ENCODE assay signal across 13 cellular contexts in the genomic region with DNA sequence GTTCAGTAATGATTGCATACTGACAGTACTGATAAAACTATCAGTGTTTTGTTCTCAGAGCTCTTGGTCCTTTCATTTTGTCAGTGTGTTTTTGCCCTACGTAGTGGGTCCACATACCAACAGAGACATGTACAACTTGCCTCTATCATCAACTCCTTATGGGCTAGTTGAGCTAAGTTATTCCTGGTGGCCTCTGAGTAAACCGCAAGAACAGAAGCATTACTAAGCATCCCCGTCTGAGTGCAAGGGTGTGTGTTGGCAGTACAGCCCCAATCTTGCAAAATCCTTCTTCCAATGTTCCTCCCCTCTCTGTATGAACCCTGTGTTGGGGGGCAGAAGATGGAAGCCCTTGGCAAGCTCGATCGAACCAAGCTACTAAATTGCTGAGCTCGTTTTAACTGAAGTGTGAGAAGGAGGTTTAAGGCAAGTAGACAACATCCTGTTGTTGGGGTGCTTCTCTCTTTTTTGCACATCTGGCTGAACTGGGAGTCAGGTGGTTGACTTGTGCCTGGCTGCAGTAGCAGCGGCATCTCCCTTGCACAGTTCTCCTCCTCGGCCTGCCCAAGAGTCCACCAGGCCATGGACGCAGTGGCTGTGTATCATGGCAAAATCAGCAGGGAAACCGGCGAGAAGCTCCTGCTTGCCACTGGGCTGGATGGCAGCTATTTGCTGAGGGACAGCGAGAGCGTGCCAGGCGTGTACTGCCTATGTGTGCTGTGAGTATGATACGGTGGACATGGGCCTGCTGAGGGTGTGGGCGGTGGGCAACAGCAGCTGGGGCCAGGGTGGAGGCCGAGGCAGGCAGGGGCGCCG. TPM values are rescaled to one million over a fixed set of nuclear protein-coding genes. Genes with fewer than 3 reads are reported as not detected.
DNase-seq lines count a peak whose midpoint lies in the region; ATAC-seq lines count a peak whose summit lies in the region.
"Had no signal": no experiment of that assay in that cellular context is flagged by ENCODE, and none has a peak within 500 bp of the region (broad histone marks: within the 10 kb centered on the region; RNA-seq: fewer than 3 reads in every experiment).

A gene (plus strand): TSS at position 500 of the 813 bp plus-strand sequence. CDS start 80 bp downstream, at position 580.

- DNase-seq in activated CD4-positive, alpha-beta T cell treated with anti-CD3 and anti-CD28 coated beads for 36 hours = peak; percentile 36
- DNase-seq in activated naive CD8-positive, alpha-beta T cell treated with anti-CD3 and anti-CD28 coated beads, Interleukin-2, amount 10 ng/mL, durations not matched to agents 7 days and 5 days = peak; percentile 46
- no peak for DNase-seq in NCI-H2196 (lab: John Stamatoyannopoulos, UW; ENCODE audit: unreplicated experiment)
- DNase-seq: cortex of kidney, Karpas-422, NCI-H2081 had no signal

- H3K27me3 Mint-ChIP-seq in IgD-negative memory B cell = no peaks in the 10 kb centered on the region
- no peaks in the 10 kb centered on the region for H3K27me3 Mint-ChIP-seq in activated CD4-positive, alpha-beta T cell treated with anti-CD3 and anti-CD28 coated beads for 36 hours
- H3K27me3 Mint-ChIP-seq in activated naive CD8-positive, alpha-beta T cell treated with anti-CD3 and anti-CD28 coated beads, Interleukin-2, amount 10 ng/mL, durations not matched to agents 7 days and 5 days = no peaks in the 10 kb centered on the region
- H3K27me3 Mint-ChIP-seq in stimulated activated memory B cell treated with anti-CD40 and anti-IgM and Interleukin-4, amounts not matched to agents 10 μg/mL and 1 μg/mL and 100 μg/mL, for 72 hours = no peaks in the 10 kb centered on the region

- peak within 1 kb of the TSS in 6 of 7 experiments; percentile 11 to 33 (median 16) for H3K4me3 ChIP-seq in skin epidermis

- no peaks in the 10 kb centered on the region for H3K9me3 Mint-ChIP-seq in IgD-negative memory B cell
- H3K9me3 Mint-ChIP-seq in activated CD4-positive, alpha-beta T cell treated with anti-CD3 and anti-CD28 coated beads for 36 hours (ENCODE audit: low read depth) = no peaks in the 10 kb centered on the region
- H3K9me3 Mint-ChIP-seq in activated naive CD8-positive, alpha-beta T cell treated with anti-CD3 and anti-CD28 coated beads, Interleukin-2, amount 10 ng/mL, durations not matched to agents 7 days and 5 days = no peaks in the 10 kb centered on the region
- no peaks in the 10 kb centered on the region for H3K9me3 Mint-ChIP-seq in stimulated activated memory B cell treated with anti-CD40 and anti-IgM and Interleukin-4, amounts not matched to agents 10 μg/mL and 1 μg/mL and 100 μg/mL, for 72 hours

- H3K27ac ChIP-seq in skin epidermis = peak within 1 kb of the TSS in 14 of 21 experiments; percentile 8 to 85 (median 69)

- POLR2A ChIA-PET in activated CD4-positive, alpha-beta T cell treated with anti-CD3 and anti-CD28 coated beads for 36 hours (lab: Charles Lee) = no interaction called here
- POLR2A ChIA-PET in activated naive CD8-positive, alpha-beta T cell treated with anti-CD3 and anti-CD28 coated beads, Interleukin-2, amount 10 ng/mL, durations not matched to agents 7 days and 5 days (lab: Charles Lee) = interaction anchor here (0.7 to 2.6 kb wide), 6 partner anchors 9 to 129 kb away, joined by 4 to 18 read pairs (median 8); no protein-coding TSS in a partner anchor

- intact Hi-C loops in activated CD4-positive, alpha-beta T cell treated with anti-CD3 and anti-CD28 coated beads for 36 hours (cut with DNase I, micrococcal nuclease) = loop anchor here (2.0 to 10.0 kb wide), 8 partner anchors 45 to 949 kb away; a partner anchor contains a TSS

- CTCF ChIA-PET in activated CD4-positive, alpha-beta T cell treated with anti-CD3 and anti-CD28 coated beads for 36 hours (lab: Charles Lee) = interaction anchor here (0.6 to 1.5 kb wide), 6 partner anchors 9 to 131 kb away, joined by 3 to 4 read pairs (median 3); no protein-coding TSS in a partner anchor

- H3K4me1 Mint-ChIP-seq in IgD-negative memory B cell = peaks cover 0 to 2% (median 0%) of the 10 kb centered on the region in 3 donors
- H3K4me1 Mint-ChIP-seq in activated CD4-positive, alpha-beta T cell treated with anti-CD3 and anti-CD28 coated beads for 36 hours = peaks cover 46% of the 10 kb centered on the region
- peaks cover 45% of the 10 kb centered on the region for H3K4me1 Mint-ChIP-seq in activated naive CD8-positive, alpha-beta T cell treated with anti-CD3 and anti-CD28 coated beads, Interleukin-2, amount 10 ng/mL, durations not matched to agents 7 days and 5 days
- H3K4me1 Mint-ChIP-seq in stimulated activated memory B cell treated with anti-CD40 and anti-IgM and Interleukin-4, amounts not matched to agents 10 μg/mL and 1 μg/mL and 100 μg/mL, for 72 hours = no peaks in the 10 kb centered on the region

- peak; percentile 35 for ATAC-seq in activated CD4-positive, alpha-beta T cell treated with anti-CD3 and anti-CD28 coated beads for 36 hours
- ATAC-seq in activated naive CD8-positive, alpha-beta T cell treated with anti-CD3 and anti-CD28 coated beads, Interleukin-2, amount 10 ng/mL, durations not matched to agents 7 days and 5 days (ENCODE audit: low read depth) = peak; percentile 66
- no peak for ATAC-seq in HG03025 (IDR thresholded peaks at IDR 0.05; ENCODE audit: low FRiP score, unreplicated experiment)
- no peak for ATAC-seq in stimulated activated memory B cell treated with anti-CD40 and anti-IgM and Interleukin-4, amounts not matched to agents 10 μg/mL and 1 μg/mL and 100 μg/mL, for 72 hours
- ATAC-seq in GM18498 (IDR thresholded peaks at IDR 0.05; ENCODE audit: unreplicated experiment) = no peak
- ATAC-seq: HCT116, left lobe of liver had no signal

- H3K4me3 Mint-ChIP-seq in IgD-negative memory B cell = peak within 1 kb of the TSS in 3 of 4 donors; percentile 57 to 86 (median 67)
- H3K4me3 Mint-ChIP-seq in activated CD4-positive, alpha-beta T cell treated with anti-CD3 and anti-CD28 coated beads for 36 hours = peak within 1 kb of the TSS; percentile 88
- H3K4me3 Mint-ChIP-seq in activated naive CD8-positive, alpha-beta T cell treated with anti-CD3 and anti-CD28 coated beads, Interleukin-2, amount 10 ng/mL, durations not matched to agents 7 days and 5 days = peak within 1 kb of the TSS; percentile 95
- H3K4me3 Mint-ChIP-seq in stimulated activated memory B cell treated with anti-CD40 and anti-IgM and Interleukin-4, amounts not matched to agents 10 μg/mL and 1 μg/mL and 100 μg/mL, for 72 hours = no peak within 1 kb of the TSS

- H3K36me3 Mint-ChIP-seq in IgD-negative memory B cell = no peaks in the 10 kb centered on the region
- H3K36me3 Mint-ChIP-seq in activated CD4-positive, alpha-beta T cell treated with anti-CD3 and anti-CD28 coated beads for 36 hours (ENCODE audit: low read depth) = peaks cover 2% of the 10 kb centered on the region
- no peaks in the 10 kb centered on the region for H3K36me3 Mint-ChIP-seq in activated naive CD8-positive, alpha-beta T cell treated with anti-CD3 and anti-CD28 coated beads, Interleukin-2, amount 10 ng/mL, durations not matched to agents 7 days and 5 days
- no peaks in the 10 kb centered on the region for H3K36me3 Mint-ChIP-seq in stimulated activated memory B cell treated with anti-CD40 and anti-IgM and Interleukin-4, amounts not matched to agents 10 μg/mL and 1 μg/mL and 100 μg/mL, for 72 hours

- H3K27ac Mint-ChIP-seq in IgD-negative memory B cell = peak within 1 kb of the TSS in 1 of 3 donors; percentile 16
- peak within 1 kb of the TSS; percentile 95 for H3K27ac Mint-ChIP-seq in activated CD4-positive, alpha-beta T cell treated with anti-CD3 and anti-CD28 coated beads for 36 hours
- H3K27ac Mint-ChIP-seq in activated naive CD8-positive, alpha-beta T cell treated with anti-CD3 and anti-CD28 coated beads, Interleukin-2, amount 10 ng/mL, durations not matched to agents 7 days and 5 days = peak within 1 kb of the TSS; percentile 98
- no peak within 1 kb of the TSS for H3K27ac Mint-ChIP-seq in stimulated activated memory B cell treated with anti-CD40 and anti-IgM and Interleukin-4, amounts not matched to agents 10 μg/mL and 1 μg/mL and 100 μg/mL, for 72 hours

RNA-seq across cellular contexts. Expression of the gene that starts here (rescaled TPM):
- polyA plus RNA-seq in IgD-negative memory B cell = 4.2 TPM
- 10 to 100 TPM; 26.8 to 32.5 TPM for total RNA-seq in activated CD4-positive, alpha-beta T cell treated with anti-CD3 and anti-CD28 coated beads for 36 hours
- 10 to 100 TPM; 45.8 to 51.2 TPM for total RNA-seq in activated naive CD8-positive, alpha-beta T cell treated with anti-CD3 and anti-CD28 coated beads, Interleukin-2, amount 10 ng/mL, durations not matched to agents 7 days and 5 days

Comparison
In these comparisons a context has a peak if more than half of its experiments do, and no peak if none do; other contexts are left out.
1. ATAC-seq: peak in activated CD4-positive, alpha-beta T cell treated with anti-CD3 and anti-CD28 coated beads for 36 hours (single experiment) and activated naive CD8-positive, alpha-beta T cell treated with anti-CD3 and anti-CD28 coated beads, Interleukin-2, amount 10 ng/mL, durations not matched to agents 7 days and 5 days (single experiment); none in HG03025 (single experiment), stimulated activated memory B cell treated with anti-CD40 and anti-IgM and Interleukin-4, amounts not matched to agents 10 μg/mL and 1 μg/mL and 100 μg/mL, for 72 hours (single experiment) and GM18498 (single experiment).